Comparison of ENCODE assay signal across 9 cellular contexts in genomic region chr4:184386271-184386781, GRCh38.
DNase-seq lines count a peak whose midpoint lies in the region; ATAC-seq and TF ChIP-seq lines count a peak whose summit lies in the region.
"Had no signal": no experiment of that assay in that cellular context is flagged by ENCODE, and none has a peak within 500 bp of the region (broad histone marks: within the 10 kb centered on the region; RNA-seq: fewer than 3 reads in every experiment).

No MANE protein-coding gene starts in this region.

- TF ChIP-seq POLR2A in body of pancreas (IDR thresholded peaks at IDR 0.05) = no peak

- H3K9me3 Mint-ChIP-seq in activated CD4-positive, alpha-beta T cell treated with anti-CD3 and anti-CD28 coated beads for 36 hours (ENCODE audit: low read depth) = no peaks in the 10 kb centered on the region
- no peaks in the 10 kb centered on the region for H3K9me3 Mint-ChIP-seq in type B pancreatic cell

- no peak for DNase-seq in activated CD4-positive, alpha-beta T cell treated with anti-CD3 and anti-CD28 coated beads for 36 hours
- no peak for DNase-seq in activated CD4-positive, alpha-beta T cell treated with anti-CD3 and anti-CD28 coated beads, Interleukin-2, amount 50 U/mL, for 4 hours
- no peak for DNase-seq in body of pancreas
- DNase-seq in left colon = peak; percentile 79 to 84
- no peak for DNase-seq in type B pancreatic cell (ENCODE audit: extremely low spot score, unreplicated experiment)
- DNase-seq in HK-2 (ENCODE audit: unreplicated experiment) = no peak
- DNase-seq: foreskin fibroblast had no signal

- H3K36me3 ChIP-seq in body of pancreas (replicated peaks in 1 of 2; ENCODE audit: insufficient read depth in 1 of 2, low read depth in 2 of 2) = no peaks in the 10 kb centered on the region

- H3K4me3 Mint-ChIP-seq in activated CD4-positive, alpha-beta T cell treated with anti-CD3 and anti-CD28 coated beads for 36 hours = no peak overlapping the region
- no peak overlapping the region for H3K4me3 Mint-ChIP-seq in type B pancreatic cell

- TF ChIP-seq CTCF in body of pancreas (IDR thresholded peaks at IDR 0.05) (no peak), type B pancreatic cell (conservative IDR thresholded peaks at IDR 0.05) (no peak)

- WGBS in body of pancreas, 2 donors = 48 to 71% methylated on average over 10 of the region's 10 CpGs

- CTCF ChIA-PET in activated CD4-positive, alpha-beta T cell treated with anti-CD3 and anti-CD28 coated beads for 36 hours (lab: Charles Lee) = interaction anchor here (0.6 to 1.4 kb wide), 2 partner anchors 122 to 162 kb away, joined by 4 to 5 read pairs; no protein-coding TSS in a partner anchor

- no peaks in the 10 kb centered on the region for H3K27me3 Mint-ChIP-seq in activated CD4-positive, alpha-beta T cell treated with anti-CD3 and anti-CD28 coated beads for 36 hours
- H3K27me3 Mint-ChIP-seq in type B pancreatic cell = no peaks in the 10 kb centered on the region

- H3K9me3 ChIP-seq in body of pancreas = no peaks in the 10 kb centered on the region

- peak overlapping the region; percentile 22 for H3K27ac Mint-ChIP-seq in activated CD4-positive, alpha-beta T cell treated with anti-CD3 and anti-CD28 coated beads for 36 hours
- peak overlapping the region; percentile 46 for H3K27ac Mint-ChIP-seq in type B pancreatic cell

- H3K27ac ChIP-seq in body of pancreas = peak overlapping the region; percentile 7 to 78 (median 64)

- H3K27me3 ChIP-seq in body of pancreas = no peaks in the 10 kb centered on the region

- H3K4me1 ChIP-seq in body of pancreas = peaks cover 49% of the 10 kb centered on the region

- peaks cover 63% of the 10 kb centered on the region for H3K4me1 Mint-ChIP-seq in activated CD4-positive, alpha-beta T cell treated with anti-CD3 and anti-CD28 coated beads for 36 hours
- H3K4me1 Mint-ChIP-seq in type B pancreatic cell (ENCODE audit: unreplicated experiment) = peaks cover 51% of the 10 kb centered on the region

- no peak overlapping the region for H3K4me3 ChIP-seq in body of pancreas

- POLR2A ChIA-PET in activated CD4-positive, alpha-beta T cell treated with anti-CD3 and anti-CD28 coated beads for 36 hours (lab: Charles Lee) = no interaction called here

- intact Hi-C loops in activated CD4-positive, alpha-beta T cell treated with anti-CD3 and anti-CD28 coated beads for 36 hours (cut with DNase I, micrococcal nuclease) = no loop called here
- intact Hi-C loops in body of pancreas (cut with DNase I) = no loop called here
- intact Hi-C loops in left colon (cut with DNase I, micrococcal nuclease) = loop anchor here in 1 of 2 donors (10.0 kb wide), 2 partner anchors 88 to 148 kb away; partner anchors contain the start of gene IRF2

- peaks cover 42% of the 10 kb centered on the region for H3K36me3 Mint-ChIP-seq in activated CD4-positive, alpha-beta T cell treated with anti-CD3 and anti-CD28 coated beads for 36 hours (ENCODE audit: low read depth)
- peaks cover 40% of the 10 kb centered on the region for H3K36me3 Mint-ChIP-seq in type B pancreatic cell

- ATAC-seq in activated CD4-positive, alpha-beta T cell treated with anti-CD3 and anti-CD28 coated beads for 36 hours = peak; percentile 24
- peak; percentile 25 for ATAC-seq in body of pancreas
- peak; percentile 75 for ATAC-seq in left colon
- ATAC-seq in GM18511 (IDR thresholded peaks at IDR 0.05; ENCODE audit: unreplicated experiment) = no peak
- no peak for ATAC-seq in HG03159 (IDR thresholded peaks at IDR 0.05; ENCODE audit: unreplicated experiment)

Comparison
In these comparisons a context has a peak if more than half of its experiments do, and no peak if none do; other contexts are left out.
1. ATAC-seq: peak in activated CD4-positive, alpha-beta T cell treated with anti-CD3 and anti-CD28 coated beads for 36 hours (single experiment), body of pancreas (single experiment) and left colon (single experiment); none in GM18511 (single experiment) and HG03159 (single experiment).
2. DNase-seq: peak in left colon (2 of 2); none in activated CD4-positive, alpha-beta T cell treated with anti-CD3 and anti-CD28 coated beads for 36 hours (single experiment), activated CD4-positive, alpha-beta T cell treated with anti-CD3 and anti-CD28 coated beads, Interleukin-2, amount 50 U/mL, for 4 hours (0 of 2), body of pancreas (0 of 4), type B pancreatic cell (single experiment) and HK-2 (single experiment).